16 cellular contexts compared by ENCODE assay signal in genomic region chr10:89588671-89589070, GRCh38. TPM values are rescaled to one million over a fixed set of nuclear protein-coding genes. Genes with fewer than 3 reads are reported as not detected.
DNase-seq lines count a peak whose midpoint lies in the region; ATAC-seq, FAIRE-seq and TF ChIP-seq lines count a peak whose summit lies in the region.
"Had no signal": no experiment of that assay in that cellular context is flagged by ENCODE, and none has a peak within 500 bp of the region (broad histone marks: within the 10 kb centered on the region; RNA-seq: fewer than 3 reads in every experiment).

No MANE protein-coding gene starts in this region.

- no peak overlapping the region for H3K4me3 ChIP-seq in adipocyte (ENCODE audit: low read length)
- H3K4me3 ChIP-seq in H1 (ENCODE audit: extremely low read depth in 1 of 4, insufficient read depth in 2 of 4, low read depth in 3 of 4, low read length in 4 of 4): no peak overlapping the region
- H3K4me3 ChIP-seq in brain microvascular endothelial cell (ENCODE audit: low read depth, low read length): no peak overlapping the region

- no peak overlapping the region for H3K9ac ChIP-seq in adipocyte (ENCODE audit: low read length)
- no peak overlapping the region for H3K9ac ChIP-seq in H1 (replicated peaks in 1 of 4; ENCODE audit: extremely low read depth in 1 of 4, low read depth in 3 of 4, low read length in 3 of 4)

- peak; percentile 78 for FAIRE-seq in H1 (lab: Jason Lieb, UNC)

- H3K27ac ChIP-seq in H1 (ENCODE audit: low read depth, low read length) (no peak overlapping the region), brain microvascular endothelial cell (no peak overlapping the region)
- H3K27ac ChIP-seq: C4-2B had no signal

- H3K4me2 ChIP-seq in H1 (ENCODE audit: insufficient read depth in 1 of 2, low read depth in 2 of 2, low read length in 2 of 2): no peak overlapping the region

- no peak overlapping the region for H2BK12ac ChIP-seq in H1 (ENCODE audit: low read depth, low read length)

- H2BK20ac ChIP-seq in H1 (ENCODE audit: low read length): no peak overlapping the region

- H4K20me1 ChIP-seq in H1 (replicated peaks in 1 of 2; ENCODE audit: control insufficient read depth in 1 of 2, insufficient read depth in 2 of 2, low read length in 2 of 2): peaks cover 0 to 3% of the 10 kb centered on the region in 2 experiments

- H3K79me2 ChIP-seq in H1 (ENCODE audit: control insufficient read depth in 1 of 2, insufficient read depth in 2 of 2, low read length in 2 of 2): no peaks in the 10 kb centered on the region

- no peak overlapping the region for H3K14ac ChIP-seq in H1 (ENCODE audit: insufficient read length)

- H3K36me3 ChIP-seq in adipocyte (ENCODE audit: control insufficient read depth, insufficient read depth, low read length, severe bottlenecking) (peaks cover 18% of the 10 kb centered on the region), H1 (ENCODE audit: control insufficient read depth in 2 of 4, insufficient read depth in 4 of 4, low read length in 3 of 4) (peaks cover 0 to 43% (median 19%) of the 10 kb centered on the region in 4 experiments; a peak in 6 of 8 replicates), brain microvascular endothelial cell (replicated peaks) (no peaks in the 10 kb centered on the region)

- H2BK15ac ChIP-seq in H1 (ENCODE audit: low read length): no peak overlapping the region

- H4K5ac ChIP-seq in H1 (ENCODE audit: insufficient read length, low read depth, low read length): no peak overlapping the region

- ATAC-seq in GM21367 (IDR thresholded peaks at IDR 0.05; ENCODE audit: unreplicated experiment): no peak
- no peak for ATAC-seq in GM18867 (IDR thresholded peaks at IDR 0.05; ENCODE audit: unreplicated experiment)

- no peak overlapping the region for H2BK120ac ChIP-seq in H1 (replicated peaks; ENCODE audit: low read depth, low read length)

- WGBS in H1 (ENCODE audit: extremely low coverage in 1 of 2, insufficient coverage in 1 of 2, insufficient read length in 1 of 2, insufficient replicate concordance in 2 of 2, low coverage in 1 of 2, low lambda C conversion rate in 2 of 2, missing lambda C conversion rate in 1 of 2), 2 experiments: 100% methylated on average over 3 of the region's 3 CpGs; no CpG with 5 or more reads in 1 of the 2 experiments

- no peak for TF ChIP-seq RAD21 in H1 (IDR thresholded peaks at IDR 0.05 in 1 of 2, conservative IDR thresholded peaks at IDR 0.05 in 1 of 2; ENCODE audit: low read depth in 2 of 2, low read length in 2 of 2)

- H2BK5ac ChIP-seq in H1 (ENCODE audit: low read depth, low read length): no peak overlapping the region

- H3K27me3 ChIP-seq in adipocyte (replicated peaks; ENCODE audit: control insufficient read depth, insufficient read depth, low read length) (no peaks in the 10 kb centered on the region), H1 (replicated peaks in 1 of 4; ENCODE audit: control insufficient read depth in 3 of 4, extremely low read depth in 1 of 4, insufficient read depth in 3 of 4, low read length in 3 of 4) (peaks cover 0 to 1% (median 0%) of the 10 kb centered on the region in 4 experiments; a peak in 1 of 7 replicates), brain microvascular endothelial cell (replicated peaks) (no peaks in the 10 kb centered on the region)

- H3K79me1 ChIP-seq in H1 (ENCODE audit: low read depth, low read length): no peaks in the 10 kb centered on the region; the same call in 1 of the 2 replicates

- H3K4me1 ChIP-seq in adipocyte (ENCODE audit: control insufficient read depth, insufficient read depth, low read length) (peaks cover 32% of the 10 kb centered on the region), H1 (replicated peaks in 1 of 4; ENCODE audit: control insufficient read depth in 3 of 4, insufficient read depth in 4 of 4, low read length in 3 of 4) (no peaks in the 10 kb centered on the region)

- TF ChIP-seq EP300 in H1 (IDR thresholded peaks at IDR 0.05; ENCODE audit: borderline replicate concordance in 1 of 2, low read depth in 2 of 2, low read length in 2 of 2): no peak

- H3K9me3 ChIP-seq in adipocyte (ENCODE audit: control insufficient read depth, low read length): no peaks in the 10 kb centered on the region
- H3K9me3 ChIP-seq in H1 (ENCODE audit: insufficient read depth in 2 of 2, low read depth in 1 of 2, low read length in 1 of 2): no peaks in the 10 kb centered on the region

- no peak overlapping the region for H3K18ac ChIP-seq in H1 (ENCODE audit: extremely low read depth, low read length)

- DNase-seq in EH (ENCODE audit: low read depth) (peak; percentile 26), adipocyte (ENCODE audit: low read depth) (peak; percentile 59), H1 (ENCODE audit: low read depth in 1 of 2, low spot score in 2 of 2) (no peak), lung microvascular endothelial cell (ENCODE audit: low read depth in 2 of 2) (peak; percentile 35 to 68), brain microvascular endothelial cell (no peak), NCI-H1105 (lab: John Stamatoyannopoulos, UW) (no peak)
- DNase-seq: DMS153, H9, MM.1S, NCI-H1092 treated with DMSO at 0.1 percent for 48 hours, NCI-H1694, NCI-H510A treated with DMSO at 0.1 percent for 48 hours, SHP77 treated with DMSO at 0.1 percent for 48 hours had no signal

- no peak overlapping the region for H3K56ac ChIP-seq in H1 (replicated peaks; ENCODE audit: insufficient read length, low read depth, low read length)

- no peak overlapping the region for H2AFZ ChIP-seq in H1 (ENCODE audit: low read length)

- H4K91ac ChIP-seq in H1 (replicated peaks; ENCODE audit: insufficient read length, low read length): no peak overlapping the region

- no peak overlapping the region for H3K4ac ChIP-seq in H1 (replicated peaks; ENCODE audit: insufficient read length, low read depth, low read length)

- H2AK5ac ChIP-seq in H1 (ENCODE audit: low read depth, low read length): no peak overlapping the region

- in situ Hi-C loops in brain microvascular endothelial cell (cut with HindIII; ENCODE audit: low pct_ligation_motif_present, low sequenced_read_pairs): no loop called here

- CTCF ChIA-PET in H1 (lab: Charles Lee; ENCODE audit: partially characterized antibody): interaction anchor here (0.6 to 1.6 kb wide), 3 partner anchors 16 to 123 kb away, joined by 3 to 4 read pairs (median 3); no protein-coding TSS in a partner anchor

- H3K23me2 ChIP-seq in H1 (ENCODE audit: low read depth, low read length): no peaks in the 10 kb centered on the region

- no peak for TF ChIP-seq CTCF in H1 (IDR thresholded peaks at IDR 0.05; ENCODE audit: control extremely low read depth in 1 of 3, insufficient read depth in 1 of 3, low read depth in 1 of 3, low read length in 3 of 3)
- no peak for TF ChIP-seq CTCF in brain microvascular endothelial cell (IDR thresholded peaks at IDR 0.05; ENCODE audit: low read depth, low read length, missing control alignments)

- H4K8ac ChIP-seq in H1 (ENCODE audit: extremely low read depth, insufficient read depth, low read length): no peak overlapping the region

- H3K23ac ChIP-seq in H1 (ENCODE audit: insufficient read length): no peak overlapping the region

- POLR2A ChIA-PET in H1 (lab: Charles Lee; ENCODE audit: partially characterized antibody): interaction anchor here (0.9 kb wide), 1 partner anchor 8 kb away, joined by 4 read pairs; no protein-coding TSS in a partner anchor

- no peak for TF ChIP-seq POLR2A in H1 (IDR thresholded peaks at IDR 0.05; ENCODE audit: control extremely low read depth in 1 of 2, low read depth in 2 of 2, low read length in 2 of 2)

TF ChIP-seq in H1, 55 proteins besides CTCF, POLR2A, EP300 and RAD21 (continues in another document):
- TF ChIP-seq CHD2 (IDR thresholded peaks at IDR 0.05; ENCODE audit: low read length): no peak
- no peak for TF ChIP-seq BCL11A (IDR thresholded peaks at IDR 0.05; ENCODE audit: low read depth in 2 of 2, low read length in 2 of 2)
- no peak for TF ChIP-seq JUND (IDR thresholded peaks at IDR 0.05; ENCODE audit: low read length)
- no peak for TF ChIP-seq ASH2L (IDR thresholded peaks at IDR 0.05; ENCODE audit: low read length)
- no peak for TF ChIP-seq CTBP2 (IDR thresholded peaks at IDR 0.05; ENCODE audit: borderline replicate concordance, insufficient read depth, insufficient read length, low read length)
- TF ChIP-seq BRCA1 (IDR thresholded peaks at IDR 0.05; ENCODE audit: low read depth, low read length): no peak
- TF ChIP-seq TAF1 (IDR thresholded peaks at IDR 0.05; ENCODE audit: low read depth, low read length): no peak
- TF ChIP-seq, protein P1, sequence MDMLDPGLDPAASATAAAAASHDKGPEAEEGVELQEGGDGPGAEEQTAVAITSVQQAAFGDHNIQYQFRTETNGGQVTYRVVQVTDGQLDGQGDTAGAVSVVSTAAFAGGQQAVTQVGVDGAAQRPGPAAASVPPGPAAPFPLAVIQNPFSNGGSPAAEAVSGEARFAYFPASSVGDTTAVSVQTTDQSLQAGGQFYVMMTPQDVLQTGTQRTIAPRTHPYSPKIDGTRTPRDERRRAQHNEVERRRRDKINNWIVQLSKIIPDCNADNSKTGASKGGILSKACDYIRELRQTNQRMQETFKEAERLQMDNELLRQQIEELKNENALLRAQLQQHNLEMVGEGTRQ (IDR thresholded peaks at IDR 0.05; ENCODE audit: low read length): no peak
- no peak for TF ChIP-seq CHD1 (IDR thresholded peaks at IDR 0.05; ENCODE audit: low read depth, low read length)
- no peak for TF ChIP-seq TBP (IDR thresholded peaks at IDR 0.05; ENCODE audit: low read depth, low read length)

RNA-seq across cellular contexts. Expression of gene SLC16A12, which starts 53.3 kb away (rescaled TPM):
- 1.6 and 2.0 TPM in 2 replicates for total RNA-seq in H1 (2021; fragmentation: NEBNext Ultra II Directional; extraction: Animal tissue kit (Norgen Biotek cat#: 25700))
- polyA plus RNA-seq in H1 (2011; rRNA removed): 0.89 and 1.9 TPM in 2 replicates
- polyA plus RNA-seq in H1 (2011; cell fraction: cytosol; rRNA removed): 1.3 TPM
- 0.74 TPM for polyA plus RNA-seq in H1 (2011; cell fraction: nucleus; rRNA removed)
- 1.3 to 2.5 TPM (median 1.7 TPM) in 4 replicates for polyA plus RNA-seq in H1 (2012, experiment 1 of 2)
- 0.25 TPM for polyA plus RNA-seq in H1 (2012, experiment 2 of 2)
- 1.8 TPM for polyA plus RNA-seq in H1 (2013, experiment 1 of 2)
- 1.9 TPM for polyA plus RNA-seq in H1 (2013, experiment 2 of 2)
- polyA minus RNA-seq in H1 (2011; rRNA and poly(A)+ RNA removed): 3.5 and 8.2 TPM in 2 replicates
- 1.2 TPM for polyA minus RNA-seq in H1 (2011; cell fraction: cytosol; rRNA and poly(A)+ RNA removed)
- polyA minus RNA-seq in H1 (2011; cell fraction: nucleus; rRNA and poly(A)+ RNA removed): 3.1 TPM
- total RNA-seq in lung microvascular endothelial cell: not detected in 2 replicates

RNA-seq across cellular contexts. Expression of gene PANK1, which starts 56.4 kb away (rescaled TPM):
- total RNA-seq in H1 (2021; fragmentation: NEBNext Ultra II Directional; extraction: Animal tissue kit (Norgen Biotek cat#: 25700)): 39.1 and 40.4 TPM in 2 replicates
- 11.3 and 18.5 TPM in 2 replicates for polyA plus RNA-seq in H1 (2011; rRNA removed)
- polyA plus RNA-seq in H1 (2011; cell fraction: cytosol; rRNA removed): 18.1 TPM
- polyA plus RNA-seq in H1 (2011; cell fraction: nucleus; rRNA removed): 12.0 TPM
- polyA plus RNA-seq in H1 (2012, experiment 1 of 2): 24.6 to 36.4 TPM (median 26.5 TPM) in 4 replicates
- 5.1 TPM for polyA plus RNA-seq in H1 (2012, experiment 2 of 2)
- polyA plus RNA-seq in H1 (2013, experiment 1 of 2): 22.6 TPM
- 22.8 TPM for polyA plus RNA-seq in H1 (2013, experiment 2 of 2)
- polyA minus RNA-seq in H1 (2011; rRNA and poly(A)+ RNA removed): 51.7 and 58.1 TPM in 2 replicates
- 15.3 TPM for polyA minus RNA-seq in H1 (2011; cell fraction: cytosol; rRNA and poly(A)+ RNA removed)
- polyA minus RNA-seq in H1 (2011; cell fraction: nucleus; rRNA and poly(A)+ RNA removed): 33.0 TPM
- 1.3 and 1.6 TPM in 2 replicates for total RNA-seq in lung microvascular endothelial cell

Comparison
In these comparisons a context has a peak if more than half of its experiments do, and no peak if none do; other contexts are left out.
1. DNase-seq: peak in EH (single experiment), adipocyte (single experiment) and lung microvascular endothelial cell (2 of 2); none in H1 (0 of 2), brain microvascular endothelial cell (single experiment) and NCI-H1105 (single experiment).
2. RNA of gene PANK1, which starts 56.4 kb away (total RNA-seq): 39.1 to 40.4 TPM in H1; 1.3 to 1.6 TPM in lung microvascular endothelial cell; every median in the first group is over 10 times any median in the second.